ENCODE assay signal across 8 cellular contexts in the genomic region with DNA sequence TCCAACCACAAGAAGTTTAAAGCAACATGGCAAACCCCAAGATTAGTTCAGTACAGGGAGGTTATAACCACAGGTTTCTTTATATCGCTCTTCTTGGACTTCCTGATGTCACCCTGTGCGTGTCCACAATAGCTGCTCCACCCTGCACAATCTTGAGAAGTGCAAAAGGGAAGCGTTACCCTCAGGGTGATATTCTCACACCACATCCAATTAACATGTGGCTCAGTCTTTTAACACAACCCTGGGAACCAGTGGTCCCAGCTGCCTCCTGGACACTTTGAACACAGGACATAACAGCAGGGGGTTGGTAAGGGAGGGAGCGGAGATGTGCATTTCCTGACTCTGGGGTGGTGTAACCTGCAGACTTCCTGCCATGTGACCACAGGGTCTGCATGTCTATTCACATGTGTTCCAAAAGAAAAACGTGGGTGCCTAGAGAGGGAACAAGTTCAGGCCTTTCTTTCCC.
DNase-seq lines count a peak whose midpoint lies in the region; ATAC-seq and TF ChIP-seq lines count a peak whose summit lies in the region.

No MANE protein-coding gene starts in this region.

- POLR2A ChIA-PET in CD4-positive, alpha-beta T cell (lab: Charles Lee), result interaction anchor here (0.6 to 2.0 kb wide), 7 partner anchors 9 to 344 kb away, joined by 3 to 7 read pairs (median 3); partner anchors contain the start of genes CCDC146, PTPN12 and RSBN1L
- POLR2A ChIA-PET in activated CD4-positive, alpha-beta memory T cell treated with anti-CD3 and anti-CD28 coated beads, Interleukin-2, amount 10 ng/mL, durations not matched to agents 7 days and 5 days (lab: Charles Lee), result interaction anchor here (0.9 to 1.4 kb wide), 8 partner anchors 11 to 185 kb away, joined by 3 to 9 read pairs (median 4); partner anchors contain the start of gene PTPN12
- POLR2A ChIA-PET in A673 (lab: Charles Lee; ENCODE audit: low non-redundant PET), result no interaction called here

- H3K36me3 ChIP-seq in A673 (ENCODE audit: insufficient read depth, low read length, poor library complexity, severe bottlenecking), result no peaks in the 10 kb centered on the region

- no peaks in the 10 kb centered on the region for H3K4me1 ChIP-seq in A673 (ENCODE audit: insufficient read depth, low read length, poor library complexity, severe bottlenecking)

- CTCF ChIA-PET in CD4-positive, alpha-beta T cell (lab: Charles Lee), result interaction anchor here (1.9 kb wide), 1 partner anchor 10 kb away, joined by 4 read pairs; no protein-coding TSS in a partner anchor
- CTCF ChIA-PET in activated CD4-positive, alpha-beta memory T cell treated with anti-CD3 and anti-CD28 coated beads, Interleukin-2, amount 10 ng/mL, durations not matched to agents 7 days and 5 days (lab: Charles Lee), result interaction anchor here (1.0 to 1.2 kb wide), 3 partner anchors 15 to 104 kb away, joined by 4 to 6 read pairs (median 6); no protein-coding TSS in a partner anchor
- CTCF ChIA-PET in A673 (lab: Charles Lee), result no interaction called here

- H3K36me3 Mint-ChIP-seq in CD4-positive, alpha-beta T cell (ENCODE audit: low read depth), result peaks cover 8% of the 10 kb centered on the region
- peaks cover 4% of the 10 kb centered on the region for H3K36me3 Mint-ChIP-seq in activated CD4-positive, alpha-beta memory T cell treated with anti-CD3 and anti-CD28 coated beads, Interleukin-2, amount 10 ng/mL, durations not matched to agents 7 days and 5 days (ENCODE audit: low read depth)

- H3K27me3 ChIP-seq in CD4-positive, alpha-beta T cell (ENCODE audit: control insufficient read depth, insufficient read depth, low read length), result no peaks in the 10 kb centered on the region
- no peaks in the 10 kb centered on the region for H3K27me3 ChIP-seq in A673 (replicated peaks; ENCODE audit: insufficient read depth, low read depth, low read length, poor library complexity)

- ATAC-seq in CD4-positive, alpha-beta T cell (ENCODE audit: poor library complexity), result peak; percentile 80
- ATAC-seq in GM19467 (IDR thresholded peaks at IDR 0.05; ENCODE audit: unreplicated experiment), result peak; percentile 93
- ATAC-seq in HG03558 (IDR thresholded peaks at IDR 0.05; ENCODE audit: extremely low read depth, unreplicated experiment), result peak; percentile 89
- ATAC-seq in left ventricle myocardium superior, result peak; percentile 75

- BruUV-seq in A673 (replicated peaks; lab: Mats Ljungman, UMichigan), result no TSS peak

- peak overlapping the region; percentile 79 for H3K4me3 Mint-ChIP-seq in CD4-positive, alpha-beta T cell
- peak overlapping the region; percentile 61 for H3K4me3 Mint-ChIP-seq in activated CD4-positive, alpha-beta memory T cell treated with anti-CD3 and anti-CD28 coated beads, Interleukin-2, amount 10 ng/mL, durations not matched to agents 7 days and 5 days

- DNase-seq in CD4-positive, alpha-beta T cell, result peak; percentile 16 to 50 (median 34)
- peak; percentile 76 for DNase-seq in activated CD4-positive, alpha-beta memory T cell treated with anti-CD3 and anti-CD28 coated beads, Interleukin-2, amount 10 ng/mL, durations not matched to agents 7 days and 5 days
- DNase-seq in left ventricle myocardium superior, result peak; percentile 26
- peak; percentile 21 for DNase-seq in stimulated activated naive CD4-positive, alpha-beta T cell treated with Interleukin-2 at 50 U/mL for 16 hours (lab: John Stamatoyannopoulos, UW)
- no peak for DNase-seq in foreskin fibroblast
- no peak for DNase-seq in A673 (ENCODE audit: low spot score)

- no peak overlapping the region for H3K27ac ChIP-seq in CD4-positive, alpha-beta T cell (ENCODE audit: low read depth, low read length)
- no peak overlapping the region for H3K27ac ChIP-seq in A673 (ENCODE audit: low read depth, low read length, poor library complexity, severe bottlenecking)

- H3K9me3 ChIP-seq in CD4-positive, alpha-beta T cell (ENCODE audit: control insufficient read depth, low read length), result no peaks in the 10 kb centered on the region
- H3K9me3 ChIP-seq in A673 (ENCODE audit: low read depth, low read length, poor library complexity, severe bottlenecking), result no peaks in the 10 kb centered on the region

- TF ChIP-seq CTCF in CD4-positive, alpha-beta T cell (IDR thresholded peaks at IDR 0.05), result no peak
- TF ChIP-seq CTCF in foreskin fibroblast (IDR thresholded peaks at IDR 0.05; ENCODE audit: low read depth, low read length), result no peak
- no peak for TF ChIP-seq CTCF in A673 (conservative IDR thresholded peaks at IDR 0.05; ENCODE audit: low read depth, low read length)

- H3K4me1 Mint-ChIP-seq in CD4-positive, alpha-beta T cell (ENCODE audit: low read depth), result peaks cover 77% of the 10 kb centered on the region
- peaks cover 65% of the 10 kb centered on the region for H3K4me1 Mint-ChIP-seq in activated CD4-positive, alpha-beta memory T cell treated with anti-CD3 and anti-CD28 coated beads, Interleukin-2, amount 10 ng/mL, durations not matched to agents 7 days and 5 days

- H3K27me3 Mint-ChIP-seq in CD4-positive, alpha-beta T cell, result no peaks in the 10 kb centered on the region
- peaks cover 1% of the 10 kb centered on the region for H3K27me3 Mint-ChIP-seq in activated CD4-positive, alpha-beta memory T cell treated with anti-CD3 and anti-CD28 coated beads, Interleukin-2, amount 10 ng/mL, durations not matched to agents 7 days and 5 days

- H3K27ac Mint-ChIP-seq in CD4-positive, alpha-beta T cell, result peak overlapping the region; percentile 86
- H3K27ac Mint-ChIP-seq in activated CD4-positive, alpha-beta memory T cell treated with anti-CD3 and anti-CD28 coated beads, Interleukin-2, amount 10 ng/mL, durations not matched to agents 7 days and 5 days, result peak overlapping the region; percentile 90

- intact Hi-C loops in CD4-positive, alpha-beta T cell (cut with DNase I, micrococcal nuclease), result loop anchor here in 1 of 2 experiments (2.0 kb wide), 1 partner anchor 65 kb away; the partner anchor contains the start of gene GSAP
- intact Hi-C loops in left ventricle myocardium superior (cut with micrococcal nuclease), result no loop called here
- intact Hi-C loops in A673 (cut with micrococcal nuclease; ENCODE audit: unreplicated experiment), result no loop called here

- H3K4me3 ChIP-seq in foreskin fibroblast (ENCODE audit: low read depth in 1 of 2, low read length in 2 of 2), result no peak overlapping the region
- H3K4me3 ChIP-seq in A673 (ENCODE audit: low read depth, low read length, poor library complexity, severe bottlenecking), result no peak overlapping the region

- H3K9me3 Mint-ChIP-seq in CD4-positive, alpha-beta T cell, result no peaks in the 10 kb centered on the region
- no peaks in the 10 kb centered on the region for H3K9me3 Mint-ChIP-seq in activated CD4-positive, alpha-beta memory T cell treated with anti-CD3 and anti-CD28 coated beads, Interleukin-2, amount 10 ng/mL, durations not matched to agents 7 days and 5 days

Comparison
In these comparisons a context has a peak if more than half of its experiments do, and no peak if none do; other contexts are left out.
1. DNase-seq: peak in CD4-positive, alpha-beta T cell (10 of 10), activated CD4-positive, alpha-beta memory T cell treated with anti-CD3 and anti-CD28 coated beads, Interleukin-2, amount 10 ng/mL, durations not matched to agents 7 days and 5 days (single experiment), left ventricle myocardium superior (single experiment) and stimulated activated naive CD4-positive, alpha-beta T cell treated with Interleukin-2 at 50 U/mL for 16 hours (single experiment); none in foreskin fibroblast (0 of 2) and A673 (single experiment).
2. Peak in every context shown above with its lines, with median percentiles within 50 percentile points of each other: ATAC-seq.